Comparison of ENCODE assay signal across 8 cellular contexts in genomic region chr4:7335363-7336066, GRCh38.
A peak's percentile ranks its signal among the peaks of the same experiment; 100 is the strongest.
DNase-seq lines count a peak whose midpoint lies in the region; ATAC-seq and TF ChIP-seq lines count a peak whose summit lies in the region.

No MANE protein-coding gene starts in this region.

- ATAC-seq in HG02642 (IDR thresholded peaks at IDR 0.05; ENCODE audit: poor library complexity, unreplicated experiment), result peak; percentile 61
- ATAC-seq in GM18520 (IDR thresholded peaks at IDR 0.05; ENCODE audit: unreplicated experiment), result no peak

- H3K4me3 ChIP-seq in SJCRH30, result no peak overlapping the region
- H3K4me3 ChIP-seq in astrocyte of the spinal cord (ENCODE audit: low read depth, low read length), result no peak overlapping the region

- peak overlapping the region; percentile 48 for H3K27ac ChIP-seq in SJCRH30

- H3K9me3 ChIP-seq in SJCRH30 (replicated peaks), result no peaks in the 10 kb centered on the region; the same call in 1 of the 2 replicates

- no peaks in the 10 kb centered on the region for H3K27me3 ChIP-seq in SJCRH30

- no peaks in the 10 kb centered on the region for H3K36me3 ChIP-seq in SJCRH30

- TF ChIP-seq CTCF in astrocyte of the spinal cord (IDR thresholded peaks at IDR 0.05; ENCODE audit: low read depth, low read length), result peak; percentile 75

- in situ Hi-C loops in astrocyte of the spinal cord (cut with HindIII; ENCODE audit: low sequenced_read_pairs), result no loop called here

- DNase-seq in DMS53 (lab: John Stamatoyannopoulos, UW) (peak; percentile 82), SJCRH30 (peak; percentile 82 to 84), astrocyte of the spinal cord (ENCODE audit: low read depth, low spot score) (no peak), iPS-NIHi11 (ENCODE audit: low spot score) (peak; percentile 96), NCI-H510A (lab: John Stamatoyannopoulos, UW) (no peak)
- DNase-seq in stimulated activated CD4-positive, alpha-beta T cell treated with anti-CD3 and anti-CD28 coated beads, Interleukin-1b, Interleukin-23, amount 100 ng/mL, for 48 hours, result peak; percentile 69

- peaks cover 22% of the 10 kb centered on the region for H3K4me1 ChIP-seq in SJCRH30

Comparison
In these comparisons a context has a peak if more than half of its experiments do, and no peak if none do; other contexts are left out.
1. DNase-seq: peak in DMS53 (single experiment), SJCRH30 (2 of 2), iPS-NIHi11 (single experiment) and stimulated activated CD4-positive, alpha-beta T cell treated with anti-CD3 and anti-CD28 coated beads, Interleukin-1b, Interleukin-23, amount 100 ng/mL, for 48 hours (single experiment); none in astrocyte of the spinal cord (single experiment) and NCI-H510A (single experiment).